8 cellular contexts compared by ENCODE assay signal in the genomic region with DNA sequence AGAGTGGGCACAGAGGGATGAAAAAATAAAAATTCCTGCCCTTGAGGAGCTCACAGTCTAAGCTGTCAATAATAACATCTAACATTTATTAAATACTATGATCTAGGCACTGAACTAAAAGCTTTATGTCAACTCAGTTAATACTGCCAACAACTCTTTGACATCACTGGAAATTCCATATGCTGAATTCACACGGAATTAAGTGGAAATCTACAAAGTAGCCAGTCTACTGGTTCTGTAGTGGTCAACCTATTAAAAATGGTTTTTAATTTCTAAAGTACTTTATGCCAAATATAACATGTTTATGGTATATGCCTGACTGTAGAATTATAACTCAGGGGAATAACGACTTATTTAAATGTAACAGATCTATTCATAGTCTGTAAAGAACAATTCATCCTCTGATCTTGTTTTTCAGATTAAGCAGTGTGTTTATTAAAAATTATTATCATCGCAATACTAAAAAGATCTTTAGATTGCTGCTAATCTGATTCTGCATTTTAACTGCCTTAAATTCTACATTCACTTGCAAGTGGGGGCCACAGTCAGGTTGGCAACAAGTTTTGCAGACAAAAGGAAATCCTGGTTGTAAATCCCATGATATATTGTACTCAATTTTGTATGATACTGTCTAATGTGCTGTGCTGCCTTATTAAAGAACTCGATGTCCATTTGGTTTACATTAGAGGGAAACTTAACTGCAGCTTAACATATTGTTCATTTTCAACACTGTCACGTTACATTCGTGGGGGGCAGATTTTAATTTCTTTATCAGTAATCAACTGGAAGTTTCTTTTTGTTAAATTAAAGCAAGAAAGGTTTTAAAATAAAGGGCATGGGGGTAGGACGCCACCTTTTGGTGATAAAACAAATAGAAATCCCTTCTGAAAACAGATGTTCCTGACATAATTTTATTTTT. TPM values are rescaled to one million over a fixed set of nuclear protein-coding genes. Genes with fewer than 3 reads are reported as not detected.
DNase-seq lines count a peak whose midpoint lies in the region; ATAC-seq and TF ChIP-seq lines count a peak whose summit lies in the region.

No MANE protein-coding gene starts in this region.

- H3K36me3 ChIP-seq in HEK293 (ENCODE audit: control insufficient read depth in 2 of 2, insufficient read depth in 1 of 2, low read length in 2 of 2) (no peaks in the 10 kb centered on the region), WERI-Rb-1 (no peaks in the 10 kb centered on the region)

- no peak for ATAC-seq in stimulated activated naive CD8-positive, alpha-beta T cell treated with anti-CD3 and anti-CD28 coated beads, Interleukin-15, amount 100 ng/mL, for 72 hours
- ATAC-seq in stimulated activated effector memory CD8-positive, alpha-beta T cell treated with anti-CD3 and anti-CD28 coated beads, Interleukin-12 subunit alpha, Interleukin-12 subunit beta, amount 100 ng/mL, for 72 hours: no peak

- TF ChIP-seq CTCF in HEK293 (tag by site-specific recombination; IDR thresholded peaks at IDR 0.05) (no peak), WERI-Rb-1 (IDR thresholded peaks at IDR 0.05; ENCODE audit: low read depth, low read length) (0 out of 2 replicates have a peak, but pooled peaks have one; percentile 19), fibroblast of villous mesenchyme (IDR thresholded peaks at IDR 0.05; ENCODE audit: insufficient read depth, low read depth, low read length) (peak; percentile 67)

- H3K4me1 ChIP-seq in HEK293 (ENCODE audit: control insufficient read depth, insufficient read depth, low read length): peaks cover 9% of the 10 kb centered on the region; the same call in 1 of the 2 replicates

- H3K4me3 ChIP-seq in HEK293 (ENCODE audit: low read depth, low read length) (no peak overlapping the region), WERI-Rb-1 (ENCODE audit: low read depth, low read length) (no peak overlapping the region), fibroblast of villous mesenchyme (ENCODE audit: low read depth, low read length) (no peak overlapping the region)

- peaks cover 20% of the 10 kb centered on the region for H3K27me3 ChIP-seq in WERI-Rb-1 (ENCODE audit: insufficient read depth, low read depth, severe bottlenecking)

- DNase-seq in NCI-H1105 treated with DMSO at 0.1 percent for 48 hours (lab: John Stamatoyannopoulos, UW) (peak; percentile 15), NCI-H1105 (lab: John Stamatoyannopoulos, UW) (no peak), WERI-Rb-1 (no peak), fibroblast of villous mesenchyme (ENCODE audit: low read depth) (peak; percentile 70)
- peak; percentile 13 to 25 for DNase-seq in stimulated activated naive CD8-positive, alpha-beta T cell treated with anti-CD3 and anti-CD28 coated beads, Interleukin-15, amount 100 ng/mL, for 72 hours
- DNase-seq in NK-92 treated with Interleukin-12 subunit alpha and Interleukin-12 subunit beta, amount 100 ng/mL, for 24 hours (lab: John Stamatoyannopoulos, UW): no peak
- no peak for DNase-seq in stimulated activated effector memory CD8-positive, alpha-beta T cell treated with anti-CD3 and anti-CD28 coated beads, Interleukin-12 subunit alpha, Interleukin-12 subunit beta, amount 100 ng/mL, for 72 hours (ENCODE audit: low spot score in 2 of 2)

- H3K4me3 Mint-ChIP-seq in stimulated activated naive CD8-positive, alpha-beta T cell treated with anti-CD3 and anti-CD28 coated beads, Interleukin-15, amount 100 ng/mL, for 72 hours: peak overlapping the region in 1 of 2 donors; percentile 96
- H3K4me3 Mint-ChIP-seq in stimulated activated effector memory CD8-positive, alpha-beta T cell treated with anti-CD3 and anti-CD28 coated beads, Interleukin-12 subunit alpha, Interleukin-12 subunit beta, amount 100 ng/mL, for 72 hours: no peak overlapping the region

- H3K9me3 Mint-ChIP-seq in stimulated activated naive CD8-positive, alpha-beta T cell treated with anti-CD3 and anti-CD28 coated beads, Interleukin-15, amount 100 ng/mL, for 72 hours: no peaks in the 10 kb centered on the region
- H3K9me3 Mint-ChIP-seq in stimulated activated effector memory CD8-positive, alpha-beta T cell treated with anti-CD3 and anti-CD28 coated beads, Interleukin-12 subunit alpha, Interleukin-12 subunit beta, amount 100 ng/mL, for 72 hours: no peaks in the 10 kb centered on the region

- peak overlapping the region in 1 of 2 donors; percentile 11 for H3K27ac Mint-ChIP-seq in stimulated activated naive CD8-positive, alpha-beta T cell treated with anti-CD3 and anti-CD28 coated beads, Interleukin-15, amount 100 ng/mL, for 72 hours
- no peak overlapping the region for H3K27ac Mint-ChIP-seq in stimulated activated effector memory CD8-positive, alpha-beta T cell treated with anti-CD3 and anti-CD28 coated beads, Interleukin-12 subunit alpha, Interleukin-12 subunit beta, amount 100 ng/mL, for 72 hours

- H3K27me3 Mint-ChIP-seq in stimulated activated naive CD8-positive, alpha-beta T cell treated with anti-CD3 and anti-CD28 coated beads, Interleukin-15, amount 100 ng/mL, for 72 hours: no peaks in the 10 kb centered on the region

- H3K9me3 ChIP-seq in HEK293 (ENCODE audit: control insufficient read depth, insufficient read depth, low read depth, low read length): no peaks in the 10 kb centered on the region
- no peaks in the 10 kb centered on the region for H3K9me3 ChIP-seq in WERI-Rb-1 (ENCODE audit: severe bottlenecking)

- CTCF ChIA-PET in HEK293 (lab: Yijun Ruan, JAX): interaction anchor here (0.5 to 1.9 kb wide), 14 partner anchors 10 to 1493 kb away, joined by 3 to 6 read pairs (median 3); no protein-coding TSS in a partner anchor

- H3K27ac ChIP-seq in HEK293 (ENCODE audit: extremely low read depth, low read depth, low read length) (no peak overlapping the region), WERI-Rb-1 (no peak overlapping the region)

- POLR2A ChIA-PET in HEK293 (lab: Yijun Ruan, JAX): interaction anchor here (1.6 kb wide), 1 partner anchor 76 kb away, joined by 3 read pairs; no protein-coding TSS in a partner anchor

- peaks cover 60% of the 10 kb centered on the region for H3K4me1 Mint-ChIP-seq in stimulated activated naive CD8-positive, alpha-beta T cell treated with anti-CD3 and anti-CD28 coated beads, Interleukin-15, amount 100 ng/mL, for 72 hours
- peaks cover 35% of the 10 kb centered on the region for H3K4me1 Mint-ChIP-seq in stimulated activated effector memory CD8-positive, alpha-beta T cell treated with anti-CD3 and anti-CD28 coated beads, Interleukin-12 subunit alpha, Interleukin-12 subunit beta, amount 100 ng/mL, for 72 hours

- H3K36me3 Mint-ChIP-seq in stimulated activated effector memory CD8-positive, alpha-beta T cell treated with anti-CD3 and anti-CD28 coated beads, Interleukin-12 subunit alpha, Interleukin-12 subunit beta, amount 100 ng/mL, for 72 hours: peaks cover 30% of the 10 kb centered on the region

TF ChIP-seq in HEK293, 187 proteins besides CTCF, POLR2A, EP300 and RAD21 (continues in another document):
- TF ChIP-seq PRDM4 (tag by site-specific recombination; IDR thresholded peaks at IDR 0.05): peak; percentile 46; the same call in 1 of the 2 replicates
- TF ChIP-seq KLF16 (tag by site-specific recombination; IDR thresholded peaks at IDR 0.05): no peak
- TF ChIP-seq BCL11A (tag by site-specific recombination; IDR thresholded peaks at IDR 0.05; ENCODE audit: low read depth): no peak
- TF ChIP-seq, protein P1, sequence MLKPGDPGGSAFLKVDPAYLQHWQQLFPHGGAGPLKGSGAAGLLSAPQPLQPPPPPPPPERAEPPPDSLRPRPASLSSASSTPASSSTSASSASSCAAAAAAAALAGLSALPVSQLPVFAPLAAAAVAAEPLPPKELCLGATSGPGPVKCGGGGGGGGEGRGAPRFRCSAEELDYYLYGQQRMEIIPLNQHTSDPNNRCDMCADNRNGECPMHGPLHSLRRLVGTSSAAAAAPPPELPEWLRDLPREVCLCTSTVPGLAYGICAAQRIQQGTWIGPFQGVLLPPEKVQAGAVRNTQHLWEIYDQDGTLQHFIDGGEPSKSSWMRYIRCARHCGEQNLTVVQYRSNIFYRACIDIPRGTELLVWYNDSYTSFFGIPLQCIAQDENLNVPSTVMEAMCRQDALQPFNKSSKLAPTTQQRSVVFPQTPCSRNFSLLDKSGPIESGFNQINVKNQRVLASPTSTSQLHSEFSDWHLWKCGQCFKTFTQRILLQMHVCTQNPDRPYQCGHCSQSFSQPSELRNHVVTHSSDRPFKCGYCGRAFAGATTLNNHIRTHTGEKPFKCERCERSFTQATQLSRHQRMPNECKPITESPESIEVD (tag by site-specific recombination; IDR thresholded peaks at IDR 0.05): peak; percentile 6; the same call in 1 of the 2 replicates
- TF ChIP-seq GLIS2 (tag by site-specific recombination; IDR thresholded peaks at IDR 0.05): no peak
- TF ChIP-seq ZNF664 (tag by site-specific recombination; IDR thresholded peaks at IDR 0.05): peak; percentile 43; the same call in 1 of the 2 replicates
- no peak for TF ChIP-seq MZF1 (tag by site-specific recombination; IDR thresholded peaks at IDR 0.05; ENCODE audit: borderline replicate concordance)

RNA-seq across cellular contexts. Expression of gene FOXP1, which starts 2.6 kb away (rescaled TPM):
- total RNA-seq in fibroblast of villous mesenchyme: 55.7 and 97.3 TPM in 2 replicates

Comparison
In these comparisons a context has a peak if more than half of its experiments do, and no peak if none do; other contexts are left out.
1. DNase-seq: peak in NCI-H1105 treated with DMSO at 0.1 percent for 48 hours (single experiment), fibroblast of villous mesenchyme (single experiment) and stimulated activated naive CD8-positive, alpha-beta T cell treated with anti-CD3 and anti-CD28 coated beads, Interleukin-15, amount 100 ng/mL, for 72 hours (2 of 2); none in NCI-H1105 (single experiment), WERI-Rb-1 (single experiment), NK-92 treated with Interleukin-12 subunit alpha and Interleukin-12 subunit beta, amount 100 ng/mL, for 24 hours (single experiment) and stimulated activated effector memory CD8-positive, alpha-beta T cell treated with anti-CD3 and anti-CD28 coated beads, Interleukin-12 subunit alpha, Interleukin-12 subunit beta, amount 100 ng/mL, for 72 hours (0 of 2).